ENCODE assay signal across 25 cellular contexts in genomic region chr14:55356913-55357312, GRCh38. TPM values are rescaled to one million over a fixed set of nuclear protein-coding genes. Genes with fewer than 3 reads are reported as not detected.
DNase-seq lines count a peak whose midpoint lies in the region; ATAC-seq and TF ChIP-seq lines count a peak whose summit lies in the region.
"Had no signal": no experiment of that assay in that cellular context is flagged by ENCODE, and none has a peak within 500 bp of the region (broad histone marks: within the 10 kb centered on the region; RNA-seq: fewer than 3 reads in every experiment).

No MANE protein-coding gene starts in this region.

- H3K4me3 ChIP-seq in Peyer's patch = no peak overlapping the region
- H3K4me3 ChIP-seq: gastrocnemius medialis, K562, sigmoid colon, testis had no signal

- ATAC-seq in left colon = peak; percentile 77
- ATAC-seq: esophagus mucosa; gastrocnemius medialis; K562; left cardiac atrium; stimulated activated memory B cell treated with anti-CD40 and anti-IgM and Interleukin-4, amounts not matched to agents 10 μg/mL and 1 μg/mL and 100 μg/mL, for 72 hours had no signal

- H3K9me3 ChIP-seq in Peyer's patch = no peaks in the 10 kb centered on the region
- H3K9me3 ChIP-seq: gastrocnemius medialis, sigmoid colon, SK-N-SH, testis had no signal

- no peak overlapping the region for H3K27ac Mint-ChIP-seq in HFFc6
- no peak overlapping the region for H3K27ac Mint-ChIP-seq in activated naive CD4-positive, alpha-beta T cell treated with anti-CD3 and anti-CD28 coated beads for 36 hours
- H3K27ac Mint-ChIP-seq: activated naive CD8-positive, alpha-beta T cell; activated T-helper 1 cell treated with anti-CD3 and anti-CD28 coated beads, Interleukin-12 subunit alpha, Interleukin-12 subunit beta, Interleukin-2, Interleukin-4 antibody, amounts not matched to agents 30 ng/mL and 10 ng/mL and 1 ng/mL, durations not matched to agents 14 hours and 24 hours and 36 hours; mesothelial cell of epicardium; nephron; stimulated activated memory B cell treated with anti-CD40 and anti-IgM and Interleukin-4, amounts not matched to agents 10 μg/mL and 1 μg/mL and 100 μg/mL, for 72 hours had no signal

- H3K4me1 ChIP-seq in Peyer's patch = peaks cover 0 to 12% (median 0%) of the 10 kb centered on the region in 4 donors

- no peak overlapping the region for H3K27ac ChIP-seq in Peyer's patch
- H3K27ac ChIP-seq: gastrocnemius medialis, sigmoid colon, testis had no signal

- CTCF ChIA-PET in activated naive CD4-positive, alpha-beta T cell treated with anti-CD3 and anti-CD28 coated beads for 36 hours (lab: Charles Lee) = interaction anchor here (0.6 to 5.7 kb wide), 3 partner anchors 42 to 731 kb away, joined by 3 to 131 read pairs (median 3); partner anchors contain the start of gene FBXO34

- peaks cover 6% of the 10 kb centered on the region; the same call in 1 of the 2 replicates for H3K36me3 Mint-ChIP-seq in HFFc6 (ENCODE audit: low read depth)
- H3K36me3 Mint-ChIP-seq in activated naive CD4-positive, alpha-beta T cell treated with anti-CD3 and anti-CD28 coated beads for 36 hours (ENCODE audit: low read depth) = peaks cover 8% of the 10 kb centered on the region
- H3K36me3 Mint-ChIP-seq: activated naive CD8-positive, alpha-beta T cell had no signal

- H3K4me3 Mint-ChIP-seq in HFFc6 = no peak overlapping the region
- H3K4me3 Mint-ChIP-seq in activated naive CD4-positive, alpha-beta T cell treated with anti-CD3 and anti-CD28 coated beads for 36 hours = no peak overlapping the region
- H3K4me3 Mint-ChIP-seq: activated naive CD8-positive, alpha-beta T cell; activated T-helper 1 cell treated with anti-CD3 and anti-CD28 coated beads, Interleukin-12 subunit alpha, Interleukin-12 subunit beta, Interleukin-2, Interleukin-4 antibody, amounts not matched to agents 30 ng/mL and 10 ng/mL and 1 ng/mL, durations not matched to agents 14 hours and 24 hours and 36 hours; mesothelial cell of epicardium; nephron; stimulated activated memory B cell treated with anti-CD40 and anti-IgM and Interleukin-4, amounts not matched to agents 10 μg/mL and 1 μg/mL and 100 μg/mL, for 72 hours had no signal

- TF ChIP-seq CTCF in HFFc6 (IDR thresholded peaks at IDR 0.05) (no peak), Peyer's patch (IDR thresholded peaks at IDR 0.05) (no peak)

- H3K4me1 Mint-ChIP-seq in HFFc6 (ENCODE audit: low read depth) = no peaks in the 10 kb centered on the region
- H3K4me1 Mint-ChIP-seq in activated naive CD4-positive, alpha-beta T cell treated with anti-CD3 and anti-CD28 coated beads for 36 hours (ENCODE audit: low read depth) = peaks cover 27% of the 10 kb centered on the region
- H3K4me1 Mint-ChIP-seq: nephron had no signal

- H3K36me3 ChIP-seq in Peyer's patch = peaks cover 0 to 11% (median 0%) of the 10 kb centered on the region in 3 donors

- DNase-seq in COLO668 (lab: John Stamatoyannopoulos, UW; ENCODE audit: unreplicated experiment) (peak; percentile 52), HuH-7 (ENCODE audit: low spot score) (peak; percentile 73), NCI-H510A treated with DMSO at 0.1 percent for 48 hours (lab: John Stamatoyannopoulos, UW) (peak; percentile 90), left colon (no peak), HFFc6 (no peak), Peyer's patch (no peak)
- DNase-seq in NK-92 treated with Interleukin-12 subunit alpha and Interleukin-12 subunit beta, amount 100 ng/mL, for 24 hours (lab: John Stamatoyannopoulos, UW) = no peak
- no peak for DNase-seq in activated naive CD4-positive, alpha-beta T cell treated with anti-CD3 and anti-CD28 coated beads for 36 hours
- DNase-seq: ACHN; C1 segment of cervical spinal cord; effector memory CD4-positive, alpha-beta T cell; gastrocnemius medialis; left cardiac atrium; MV-4-11; NCI-H774; sigmoid colon; SK-N-SH; testis had no signal

- no peaks in the 10 kb centered on the region; the same call in 1 of the 2 replicates for H3K27me3 Mint-ChIP-seq in HFFc6 (ENCODE audit: insufficient read depth)
- H3K27me3 Mint-ChIP-seq in activated naive CD4-positive, alpha-beta T cell treated with anti-CD3 and anti-CD28 coated beads for 36 hours (ENCODE audit: low read depth) = no peaks in the 10 kb centered on the region
- H3K27me3 Mint-ChIP-seq: activated naive CD8-positive, alpha-beta T cell; stimulated activated memory B cell treated with anti-CD40 and anti-IgM and Interleukin-4, amounts not matched to agents 10 μg/mL and 1 μg/mL and 100 μg/mL, for 72 hours had no signal

- intact Hi-C loops in left colon (cut with DNase I, micrococcal nuclease) = no loop called here
- intact Hi-C loops in activated naive CD4-positive, alpha-beta T cell treated with anti-CD3 and anti-CD28 coated beads for 36 hours (cut with micrococcal nuclease) = no loop called here

- no peak for TF ChIP-seq POLR2A in Peyer's patch (IDR thresholded peaks at IDR 0.05)

- H3K27me3 ChIP-seq in Peyer's patch = no peaks in the 10 kb centered on the region
- H3K27me3 ChIP-seq: gastrocnemius medialis, sigmoid colon, testis had no signal

- H3K9me3 Mint-ChIP-seq in HFFc6 = no peaks in the 10 kb centered on the region
- no peaks in the 10 kb centered on the region for H3K9me3 Mint-ChIP-seq in activated naive CD4-positive, alpha-beta T cell treated with anti-CD3 and anti-CD28 coated beads for 36 hours
- H3K9me3 Mint-ChIP-seq: activated T-helper 1 cell treated with anti-CD3 and anti-CD28 coated beads, Interleukin-12 subunit alpha, Interleukin-12 subunit beta, Interleukin-2, Interleukin-4 antibody, amounts not matched to agents 30 ng/mL and 10 ng/mL and 1 ng/mL, durations not matched to agents 14 hours and 24 hours and 36 hours; mesothelial cell of epicardium; nephron; stimulated activated memory B cell treated with anti-CD40 and anti-IgM and Interleukin-4, amounts not matched to agents 10 μg/mL and 1 μg/mL and 100 μg/mL, for 72 hours had no signal

RNA-seq across cellular contexts. Expression of gene ATG14, which starts 54.7 kb away (rescaled TPM):
- total RNA-seq in left colon (10 to 100 TPM in 1 of 2 donors, 1 to 10 TPM in 1; 6.3 to 10.0 TPM), Peyer's patch (10 to 100 TPM; 10.3 to 18.9 (median 13.9) TPM)
- 1 to 10 TPM; 7.9 to 9.2 (median 8.5) TPM for total RNA-seq in HFFc6 (2021; fragmentation: NEBNext Ultra II Directional; extraction: Animal tissue kit (Norgen Biotek cat#: 25700))
- 1 to 10 TPM; 4.6 to 4.9 TPM for total RNA-seq in activated naive CD4-positive, alpha-beta T cell treated with anti-CD3 and anti-CD28 coated beads for 36 hours

Comparison
In these comparisons a context has a peak if more than half of its experiments do, and no peak if none do; other contexts are left out.
1. DNase-seq: peak in COLO668 (single experiment), HuH-7 (single experiment) and NCI-H510A treated with DMSO at 0.1 percent for 48 hours (single experiment); none in left colon (0 of 2), NK-92 treated with Interleukin-12 subunit alpha and Interleukin-12 subunit beta, amount 100 ng/mL, for 24 hours (single experiment), HFFc6 (single experiment), Peyer's patch (0 of 3) and activated naive CD4-positive, alpha-beta T cell treated with anti-CD3 and anti-CD28 coated beads for 36 hours (single experiment).